Comparison of ENCODE assay signal across 15 cellular contexts in the genomic region with DNA sequence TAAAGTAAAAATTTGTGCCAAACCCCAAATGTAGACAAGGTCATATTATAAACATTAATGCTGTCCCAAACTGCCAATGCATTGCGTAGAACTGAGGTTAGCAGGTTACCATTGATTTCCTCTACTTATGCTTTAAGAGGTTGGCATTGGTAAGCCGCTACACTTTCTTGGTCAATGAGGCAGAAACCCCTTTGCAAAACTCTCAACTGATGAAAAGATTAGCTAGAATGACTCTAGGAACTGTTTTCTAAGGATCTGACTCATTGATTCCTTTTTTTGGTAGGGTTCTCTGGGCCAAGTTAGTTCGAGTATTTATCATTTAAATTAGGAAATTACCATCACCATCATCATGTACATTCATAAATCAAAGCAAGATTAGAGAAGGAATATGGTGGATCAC. TPM values are rescaled to one million over a fixed set of nuclear protein-coding genes. Genes with fewer than 3 reads are reported as not detected.
"Had no signal": no experiment of that assay in that cellular context is flagged by ENCODE, and none has a peak within 500 bp of the region (broad histone marks: within the 10 kb centered on the region; RNA-seq: fewer than 3 reads in every experiment).

No MANE protein-coding gene starts in this region.

- DNase-seq: activated CD4-positive, alpha-beta T cell treated with anti-CD3 and anti-CD28 coated beads, Interleukin-2, amount 50 U/mL, for 1 hour; activated CD8-positive, alpha-beta memory T cell treated with anti-CD3 and anti-CD28 coated beads for 24 hours; activated naive CD8-positive, alpha-beta T cell treated with anti-CD3 and anti-CD28 coated beads, Interleukin-2, amount 10 ng/mL, durations not matched to agents 7 days and 5 days; anterior cingulate cortex; naive B cell; stimulated activated CD4-positive, alpha-beta T cell treated with anti-CD3 and anti-CD28 coated beads, Interleukin-15, amount 100 ng/mL, for 24 hours; stimulated activated CD4-positive, alpha-beta T cell treated with anti-CD3 and anti-CD28 coated beads, Interleukin-4, amount 100 ng/mL, for 1 hour; stimulated activated naive CD4-positive, alpha-beta T cell; substantia nigra; uterus had no signal

- H3K27me3 ChIP-seq: neutrophil, tibial nerve, uterus had no signal

- H3K4me1 ChIP-seq: gastroesophageal sphincter, tibial nerve, uterus had no signal

- ATAC-seq: activated CD4-positive, CD25-positive, alpha-beta regulatory T cell treated with anti-CD3 and anti-CD28 coated beads, Interleukin-2, amount 50 U/mL, for 24 hours; gastroesophageal sphincter had no signal

- H3K36me3 ChIP-seq: gastroesophageal sphincter, neutrophil, tibial nerve, uterus had no signal

- H3K9me3 ChIP-seq: gastroesophageal sphincter, neutrophil, tibial nerve, uterus had no signal

- H3K4me3 ChIP-seq: gastroesophageal sphincter, lung, tibial nerve, uterus had no signal

- H3K27ac ChIP-seq: gastroesophageal sphincter, neutrophil, tibial nerve, uterus had no signal

RNA-seq across cellular contexts. Expression of a gene that starts 44.6 kb away (rescaled TPM):
- total RNA-seq: activated naive CD8-positive, alpha-beta T cell treated with anti-CD3 and anti-CD28 coated beads, Interleukin-2, amount 10 ng/mL, durations not matched to agents 7 days and 5 days had no signal
